2 cellular contexts compared by ENCODE assay signal in the genomic region with DNA sequence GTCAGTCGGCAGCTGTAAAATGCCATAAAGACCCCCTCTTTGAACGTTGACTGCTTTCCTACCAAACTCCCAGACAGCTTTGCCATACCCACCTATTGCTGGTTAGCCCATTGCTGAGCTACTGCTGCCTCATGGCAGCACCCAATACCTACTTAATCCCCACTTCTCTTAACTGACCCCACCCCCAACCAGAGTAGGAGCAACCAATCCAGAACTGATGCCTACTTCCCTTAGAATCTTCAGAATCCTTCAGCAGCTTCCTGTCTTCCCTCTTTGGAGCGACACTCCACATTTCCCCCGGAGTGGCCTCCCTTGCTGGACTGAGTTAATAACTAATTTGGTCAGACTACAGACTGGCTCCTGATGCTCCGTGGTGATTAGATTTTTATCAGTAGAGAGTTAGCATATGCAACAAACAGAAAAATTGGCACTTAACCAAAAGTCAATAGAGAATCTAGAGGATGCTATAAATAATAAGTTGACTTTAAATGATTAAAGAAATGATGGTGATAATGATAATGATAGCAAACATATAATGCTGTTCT.
TF ChIP-seq lines count a peak whose summit lies in the region.

No MANE protein-coding gene starts in this region.

TF ChIP-seq in GM23338, 12 proteins besides CTCF, POLR2A, EP300 and RAD21:
- TF ChIP-seq POLR2AphosphoS5 (IDR thresholded peaks at IDR 0.05; ENCODE audit: low read depth) = no peak
- TF ChIP-seq ZNF331 (CRISPR knock-in tag; IDR thresholded peaks at IDR 0.05; ENCODE audit: low read depth) = no peak
- no peak for TF ChIP-seq STAT1 (IDR thresholded peaks at IDR 0.05; ENCODE audit: unreplicated experiment)
- TF ChIP-seq EZH2phosphoT487 (IDR thresholded peaks at IDR 0.05; ENCODE audit: unreplicated experiment) = no peak
- no peak for TF ChIP-seq ZNF462 (CRISPR knock-in tag; IDR thresholded peaks at IDR 0.05)

TF ChIP-seq in HepG2, 621 proteins besides CTCF, POLR2A, EP300 and RAD21:
- TF ChIP-seq ZFP36 (IDR thresholded peaks at IDR 0.05; ENCODE audit: borderline replicate concordance, low read depth, low read length, partially characterized antibody) = no peak
- TF ChIP-seq ZBTB33 (CRISPR knock-in tag; IDR thresholded peaks at IDR 0.05) = no peak
- no peak for TF ChIP-seq ATAD3A (CRISPR knock-in tag; IDR thresholded peaks at IDR 0.05)
